ENCODE assay signal across 1 cellular context in the genomic region with DNA sequence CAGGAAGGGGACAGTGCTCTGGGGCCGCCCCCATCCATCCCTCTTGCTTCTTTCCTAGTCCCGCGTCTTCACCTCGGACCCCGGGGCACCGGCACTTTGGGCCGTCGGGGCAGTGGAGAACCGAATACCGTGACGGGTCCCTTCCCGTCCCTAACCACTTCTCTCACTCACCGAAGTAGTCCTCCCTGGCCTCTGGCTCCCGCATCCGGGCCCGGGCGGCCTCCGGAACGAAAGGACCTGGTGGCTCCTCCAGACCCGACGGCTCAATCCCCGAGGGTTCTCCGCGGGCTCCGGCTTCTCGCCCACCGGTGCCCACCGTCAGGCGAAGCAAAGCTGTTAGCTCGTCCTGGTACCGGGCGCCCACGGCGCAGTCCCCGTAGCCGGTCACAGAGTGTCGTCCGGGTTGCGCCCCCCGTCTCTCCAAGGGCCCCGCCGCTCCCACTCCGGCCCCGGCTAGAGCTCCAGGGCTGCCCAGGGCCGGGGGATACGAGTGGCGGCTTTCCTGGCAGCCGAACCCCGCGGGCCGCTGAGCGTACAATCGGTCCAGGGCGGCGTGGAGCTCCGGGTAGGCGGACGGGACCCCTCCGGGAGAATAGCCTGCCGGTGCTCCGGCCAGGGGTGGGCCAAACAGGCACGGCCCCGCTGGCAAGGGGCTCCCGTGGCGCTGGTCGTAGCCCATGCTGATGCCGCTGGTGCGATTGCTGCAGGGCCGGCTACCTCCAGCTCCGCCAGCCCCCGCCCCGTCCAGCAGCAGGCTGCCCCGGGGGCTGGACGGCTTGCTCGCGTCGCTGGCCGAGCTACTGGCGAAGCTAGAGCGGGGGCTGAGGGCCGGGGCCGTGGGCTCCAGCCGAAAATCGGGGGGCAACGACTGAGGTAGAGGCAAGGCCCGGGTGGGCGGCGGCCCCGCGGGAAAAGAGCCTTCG.
TF ChIP-seq lines count a peak whose summit lies in the region.

No MANE protein-coding gene starts in this region.

TF ChIP-seq in HepG2, 621 proteins besides CTCF, POLR2A, EP300 and RAD21 (continued from another document and continues in another):
- TF ChIP-seq SKIL (CRISPR knock-in tag; IDR thresholded peaks at IDR 0.05; ENCODE audit: borderline replicate concordance) (no peak), NFKBIZ (CRISPR knock-in tag; IDR thresholded peaks at IDR 0.05) (peak; percentile 17; the same call in 1 of the 2 replicates), HIVEP1 (CRISPR knock-in tag; IDR thresholded peaks at IDR 0.05) (no peak), HBP1 (CRISPR knock-in tag; IDR thresholded peaks at IDR 0.05; ENCODE audit: low read depth) (peak; percentile 11), THRA (CRISPR knock-in tag; IDR thresholded peaks at IDR 0.05; ENCODE audit: borderline replicate concordance) (no peak; the same call in 1 of the 2 replicates), AGO1 (IDR thresholded peaks at IDR 0.05; ENCODE audit: low read depth, low read length, poor library complexity, severe bottlenecking) (peak; percentile 79), KMT2A (CRISPR knock-in tag; IDR thresholded peaks at IDR 0.05) (peak; percentile 83), ZNF781 (CRISPR knock-in tag; IDR thresholded peaks at IDR 0.05; ENCODE audit: borderline replicate concordance, not compliant biosample characterization) (no peak), GATAD2A (CRISPR knock-in tag; IDR thresholded peaks at IDR 0.05) (no peak), ZNF564 (CRISPR knock-in tag; IDR thresholded peaks at IDR 0.05) (no peak), ZNF569 (CRISPR knock-in tag; IDR thresholded peaks at IDR 0.05; ENCODE audit: borderline replicate concordance) (no peak), ISL2 (CRISPR knock-in tag; IDR thresholded peaks at IDR 0.05) (no peak), KIAA2018 (CRISPR knock-in tag; IDR thresholded peaks at IDR 0.05; ENCODE audit: borderline replicate concordance) (0 out of 2 replicates have a peak, but pooled peaks have one; percentile 29), TCF12 (IDR thresholded peaks at IDR 0.05) (no peak), TCF12 (CRISPR knock-in tag; IDR thresholded peaks at IDR 0.05) (no peak), ZNF318 (CRISPR knock-in tag; IDR thresholded peaks at IDR 0.05) (no peak), MAZ (IDR thresholded peaks at IDR 0.05; ENCODE audit: borderline replicate concordance, low read depth, low read length) (no peak), MAZ (CRISPR knock-in tag; IDR thresholded peaks at IDR 0.05; ENCODE audit: low read depth) (peak; percentile 60; the same call in 1 of the 2 replicates), NONO (IDR thresholded peaks at IDR 0.05) (no peak), NONO (CRISPR knock-in tag; conservative IDR thresholded peaks at IDR 0.05) (no peak), ZNF850 (CRISPR knock-in tag; conservative IDR thresholded peaks at IDR 0.05) (no peak), ZFP36L2 (CRISPR knock-in tag; IDR thresholded peaks at IDR 0.05) (no peak; the same call in 1 of the 2 replicates), KLF16 (CRISPR knock-in tag; IDR thresholded peaks at IDR 0.05) (peak in 1 of 2 experiments; percentile 41; a peak in 1 of 4 replicates)
- TF ChIP-seq, protein P1, sequence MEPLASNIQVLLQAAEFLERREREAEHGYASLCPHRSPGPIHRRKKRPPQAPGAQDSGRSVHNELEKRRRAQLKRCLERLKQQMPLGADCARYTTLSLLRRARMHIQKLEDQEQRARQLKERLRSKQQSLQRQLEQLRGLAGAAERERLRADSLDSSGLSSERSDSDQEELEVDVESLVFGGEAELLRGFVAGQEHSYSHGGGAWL (CRISPR knock-in tag; IDR thresholded peaks at IDR 0.05) = peak; percentile 67; the same call in 1 of the 2 replicates
- TF ChIP-seq, protein P2, sequence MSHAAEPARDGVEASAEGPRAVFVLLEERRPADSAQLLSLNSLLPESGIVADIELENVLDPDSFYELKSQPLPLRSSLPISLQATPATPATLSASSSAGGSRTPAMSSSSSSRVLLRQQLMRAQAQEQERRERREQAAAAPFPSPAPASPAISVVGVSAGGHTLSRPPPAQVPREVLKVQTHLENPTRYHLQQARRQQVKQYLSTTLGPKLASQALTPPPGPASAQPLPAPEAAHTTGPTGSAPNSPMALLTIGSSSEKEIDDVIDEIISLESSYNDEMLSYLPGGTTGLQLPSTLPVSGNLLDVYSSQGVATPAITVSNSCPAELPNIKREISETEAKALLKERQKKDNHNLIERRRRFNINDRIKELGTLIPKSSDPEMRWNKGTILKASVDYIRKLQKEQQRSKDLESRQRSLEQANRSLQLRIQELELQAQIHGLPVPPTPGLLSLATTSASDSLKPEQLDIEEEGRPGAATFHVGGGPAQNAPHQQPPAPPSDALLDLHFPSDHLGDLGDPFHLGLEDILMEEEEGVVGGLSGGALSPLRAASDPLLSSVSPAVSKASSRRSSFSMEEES (CRISPR knock-in tag; IDR thresholded peaks at IDR 0.05) = 0 out of 2 replicates have a peak, but pooled peaks have one; percentile 12
